32 cellular contexts compared by ENCODE assay signal in the genomic region with DNA sequence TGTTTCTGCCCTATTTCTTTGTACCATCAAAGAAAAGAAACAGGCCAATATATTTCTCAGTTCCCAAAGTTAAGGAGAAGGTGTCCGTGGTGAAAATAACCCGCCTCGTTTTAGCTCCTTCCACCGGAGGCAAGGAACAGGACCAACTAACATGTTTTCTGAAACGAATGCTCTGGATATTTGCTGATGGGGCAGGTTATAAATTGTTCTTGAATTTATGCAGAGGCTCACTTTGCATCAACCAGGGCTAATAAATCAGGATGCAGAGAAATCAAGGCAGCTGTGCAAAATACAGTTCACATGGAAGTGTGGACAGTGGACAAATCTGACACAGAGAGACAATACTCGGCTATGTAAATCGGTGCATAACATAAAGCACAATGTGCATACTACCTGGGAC.
DNase-seq lines count a peak whose midpoint lies in the region; ATAC-seq, FAIRE-seq and TF ChIP-seq lines count a peak whose summit lies in the region.
"Had no signal": no experiment of that assay in that cellular context is flagged by ENCODE, and none has a peak within 500 bp of the region (broad histone marks: within the 10 kb centered on the region; RNA-seq: fewer than 3 reads in every experiment).

No MANE protein-coding gene starts in this region.

- no peaks in the 10 kb centered on the region for H3K9me3 ChIP-seq in HepG2 (ENCODE audit: low read length)
- H3K9me3 ChIP-seq in right lobe of liver: no peaks in the 10 kb centered on the region
- H3K9me3 ChIP-seq in A549: no peaks in the 10 kb centered on the region
- H3K9me3 ChIP-seq in K562 (replicated peaks; ENCODE audit: control insufficient read depth, insufficient read depth, low read depth, low read length): no peaks in the 10 kb centered on the region
- no peaks in the 10 kb centered on the region for H3K9me3 ChIP-seq in suprapubic skin
- H3K9me3 ChIP-seq: BE2C, BLaER1, Caco-2 had no signal

- ATAC-seq in HepG2: no peak
- ATAC-seq in right lobe of liver: no peak
- no peak for ATAC-seq in A549
- ATAC-seq in K562: no peak
- ATAC-seq: CD8-positive, alpha-beta T cell had no signal

- TF ChIP-seq POLR2A in HepG2 (IDR thresholded peaks at IDR 0.05; ENCODE audit: insufficient read depth in 1 of 2, low read depth in 2 of 2, low read length in 2 of 2) (no peak), right lobe of liver (IDR thresholded peaks at IDR 0.05) (no peak), A549 (IDR thresholded peaks at IDR 0.05; ENCODE audit: low read length) (no peak), K562 (conservative IDR thresholded peaks at IDR 0.05) (no peak), suprapubic skin (IDR thresholded peaks at IDR 0.05) (no peak)

- no peaks in the 10 kb centered on the region for H3K79me2 ChIP-seq in HepG2 (ENCODE audit: insufficient read depth, low read length)
- no peaks in the 10 kb centered on the region for H3K79me2 ChIP-seq in K562 (ENCODE audit: control insufficient read depth, insufficient read depth, low read length)

- FAIRE-seq in HepG2 (lab: Jason Lieb, UNC): no peak
- FAIRE-seq in A549 (lab: Jason Lieb, UNC): no peak
- FAIRE-seq in K562 (lab: Jason Lieb, UNC): no peak
- FAIRE-seq: A204.1, D721Med had no signal

- H4K20me1 ChIP-seq in HepG2 (ENCODE audit: insufficient read depth, low read length) (no peaks in the 10 kb centered on the region), K562 (replicated peaks; ENCODE audit: control insufficient read depth, insufficient read depth, low read length) (no peaks in the 10 kb centered on the region)
- H4K20me1 ChIP-seq: BLaER1; BLaER1 treated with 17β-estradiol and CSF1 and Interleukin-3, amounts not matched to agents 10 nM and 100 nM had no signal

- CTCF ChIA-PET in HepG2 (lab: Yijun Ruan, JAX; ENCODE audit: low intra/inter-chr PET ratio, low total read pairs) (no interaction called here), A549 (lab: Yijun Ruan, JAX) (no interaction called here), K562 (lab: Yijun Ruan, JAX; ENCODE audit: low intra/inter-chr PET ratio) (no interaction called here)

- H3K27me3 ChIP-seq in HepG2 (ENCODE audit: control insufficient read depth in 1 of 2, insufficient read depth in 2 of 2, low read length in 2 of 2) (no peaks in the 10 kb centered on the region), right lobe of liver (no peaks in the 10 kb centered on the region), K562 (ENCODE audit: control insufficient read depth in 2 of 2, insufficient read depth in 2 of 2, low read length in 2 of 2) (no peaks in the 10 kb centered on the region; a peak in 1 of 5 replicates), suprapubic skin (no peaks in the 10 kb centered on the region)
- H3K27me3 ChIP-seq: BE2C; BLaER1; BLaER1 treated with 17β-estradiol and CSF1 and Interleukin-3, amounts not matched to agents 10 nM and 100 nM had no signal

- WGBS in HepG2 (ENCODE audit: low lambda C conversion rate): 27% methylated on average over 7 of the region's 7 CpGs
- 68% methylated on average over 7 of the region's 7 CpGs for WGBS in right lobe of liver (ENCODE audit: insufficient coverage, low coverage, low lambda C conversion rate, missing lambda C conversion rate)
- 27% methylated on average over 7 of the region's 7 CpGs for WGBS in A549 (ENCODE audit: missing lambda C conversion rate)
- WGBS in K562 (ENCODE audit: insufficient coverage, low coverage, missing lambda C conversion rate): 1% methylated on average over 7 of the region's 7 CpGs
- WGBS in suprapubic skin: 88% methylated on average over 7 of the region's 7 CpGs

- H3K27ac ChIP-seq in HepG2 (ENCODE audit: extremely low read length, insufficient read depth, low read length): no peak overlapping the region
- H3K27ac ChIP-seq in right lobe of liver: no peak overlapping the region
- no peak overlapping the region for H3K27ac ChIP-seq in A549
- H3K27ac ChIP-seq in K562 (ENCODE audit: extremely low read depth, low read depth, low read length): no peak overlapping the region
- H3K27ac ChIP-seq in suprapubic skin: no peak overlapping the region
- H3K27ac ChIP-seq: 22Rv1; BLaER1; BLaER1 treated with 17β-estradiol and CSF1 and Interleukin-3, amounts not matched to agents 10 nM and 100 nM; C4-2B had no signal

- TF ChIP-seq CTCF in HepG2 (CRISPR knock-in tag; IDR thresholded peaks at IDR 0.05) (no peak), right lobe of liver (IDR thresholded peaks at IDR 0.05) (no peak), A549 (IDR thresholded peaks at IDR 0.05) (no peak), K562 (IDR thresholded peaks at IDR 0.05 in 2 of 3, conservative IDR thresholded peaks at IDR 0.05 in 1 of 3; ENCODE audit: insufficient read depth in 2 of 3, low read depth in 1 of 3, low read length in 3 of 3) (no peak), suprapubic skin (IDR thresholded peaks at IDR 0.05) (no peak)

- H2AFZ ChIP-seq in HepG2 (ENCODE audit: low read length) (no peak overlapping the region), K562 (ENCODE audit: low read depth, low read length) (no peak overlapping the region)

- H3K4me3 ChIP-seq in HepG2 (replicated peaks in 1 of 3; ENCODE audit: insufficient read depth in 1 of 3, low read depth in 2 of 3, low read length in 3 of 3): no peak overlapping the region
- H3K4me3 ChIP-seq in right lobe of liver: no peak overlapping the region
- no peak overlapping the region for H3K4me3 ChIP-seq in A549
- no peak overlapping the region for H3K4me3 ChIP-seq in K562
- H3K4me3 ChIP-seq in suprapubic skin: no peak overlapping the region
- H3K4me3 ChIP-seq: BLaER1; BLaER1 treated with 17β-estradiol and CSF1 and Interleukin-3, amounts not matched to agents 10 nM and 100 nM had no signal

- DNase-seq in HepG2 (ENCODE audit: low spot score) (no peak), right lobe of liver (no peak), A549 (ENCODE audit: low read depth in 1 of 2, low spot score in 1 of 2) (no peak), K562 (ENCODE audit: extremely low read depth in 1 of 4, low spot score in 3 of 4) (no peak), cerebellar cortex (ENCODE audit: low spot score) (no peak), suprapubic skin (ENCODE audit: low spot score in 2 of 2) (no peak)
- DNase-seq: 8988T; ACHN; AML-193; BE2C; C1 segment of cervical spinal cord; Caco-2; Calu3; CD4-positive, alpha-beta memory T cell; CD4-positive, alpha-beta T cell; CD4-positive, CD25-positive, alpha-beta regulatory T cell; CD8-positive, alpha-beta memory T cell; CD8-positive, alpha-beta T cell; COR-L47; DMS 273 treated with DMSO at 0.1 percent for 48 hours; DMS153; DMS53; DMS79; DMS79 treated with DMSO at 0.1 percent for 48 hours; DND-41; EL had no signal

- intact Hi-C loops in HepG2 (cut with micrococcal nuclease; ENCODE audit: unreplicated experiment): no loop called here
- intact Hi-C loops in right lobe of liver (cut with DNase I): no loop called here
- intact Hi-C loops in K562 (cut with micrococcal nuclease): no loop called here

- BruUV-seq in HepG2 (replicated peaks; lab: Mats Ljungman, UMichigan) (no TSS peak), K562 (replicated peaks; lab: Mats Ljungman, UMichigan) (no TSS peak)

- in situ Hi-C loops in HepG2 (cut with HindIII; ENCODE audit: extremely low pct_ligation_motif_present, low pct_unique_long_range_greater_than_20kb) (no loop called here), K562 (cut with MboI) (no loop called here)

- H3K4me2 ChIP-seq in HepG2 (ENCODE audit: low read depth, low read length): no peak overlapping the region
- H3K4me2 ChIP-seq in A549: no peak overlapping the region
- H3K4me2 ChIP-seq in K562 (ENCODE audit: insufficient read depth, low read length): no peak overlapping the region
- H3K4me2 ChIP-seq: BLaER1; BLaER1 treated with 17β-estradiol and CSF1 and Interleukin-3, amounts not matched to agents 10 nM and 100 nM had no signal

- no peaks in the 10 kb centered on the region for H3K9me1 ChIP-seq in K562 (ENCODE audit: control insufficient read depth, insufficient read depth, low read length)

- POLR2A ChIA-PET in HepG2 (lab: Yijun Ruan, JAX): no interaction called here
- POLR2A ChIA-PET in A549 (lab: Yijun Ruan, JAX): no interaction called here
- POLR2A ChIA-PET in K562 (lab: Yijun Ruan, JAX): interaction anchor here (0.6 to 0.7 kb wide), 3 partner anchors 485 to 886 kb away, joined by 3 to 4 read pairs (median 3); no protein-coding TSS in a partner anchor

- no peaks in the 10 kb centered on the region for H3K4me1 ChIP-seq in HepG2 (ENCODE audit: insufficient read depth, low read length)
- H3K4me1 ChIP-seq in right lobe of liver: no peaks in the 10 kb centered on the region
- H3K4me1 ChIP-seq in A549: no peaks in the 10 kb centered on the region
- no peaks in the 10 kb centered on the region for H3K4me1 ChIP-seq in K562 (replicated peaks in 1 of 2; ENCODE audit: control insufficient read depth in 2 of 2, insufficient read depth in 2 of 2, low read length in 2 of 2)
- H3K4me1 ChIP-seq in suprapubic skin: no peaks in the 10 kb centered on the region
- H3K4me1 ChIP-seq: BE2C; BLaER1; BLaER1 treated with 17β-estradiol and CSF1 and Interleukin-3, amounts not matched to agents 10 nM and 100 nM; Caco-2 had no signal

- TF ChIP-seq RAD21 in HepG2 (CRISPR knock-in tag; IDR thresholded peaks at IDR 0.05) (no peak), A549 (conservative IDR thresholded peaks at IDR 0.05 in 1 of 2, IDR thresholded peaks at IDR 0.05 in 1 of 2) (no peak), K562 (CRISPR knock-in tag; conservative IDR thresholded peaks at IDR 0.05 in 1 of 2, IDR thresholded peaks at IDR 0.05 in 1 of 2) (no peak)

- H3K36me3 ChIP-seq in HepG2 (replicated peaks in 1 of 2; ENCODE audit: control insufficient read depth in 1 of 2, insufficient read depth in 2 of 2, low read length in 2 of 2): no peaks in the 10 kb centered on the region
- no peaks in the 10 kb centered on the region for H3K36me3 ChIP-seq in right lobe of liver
- no peaks in the 10 kb centered on the region for H3K36me3 ChIP-seq in K562 (ENCODE audit: control insufficient read depth, insufficient read depth, low read length)
- H3K36me3 ChIP-seq in suprapubic skin: no peaks in the 10 kb centered on the region
- H3K36me3 ChIP-seq: BE2C; BLaER1; BLaER1 treated with 17β-estradiol and CSF1 and Interleukin-3, amounts not matched to agents 10 nM and 100 nM had no signal

- TF ChIP-seq EP300 in HepG2 (IDR thresholded peaks at IDR 0.05; ENCODE audit: low read depth in 2 of 2, low read length in 2 of 2) (no peak), HepG2 (CRISPR knock-in tag; IDR thresholded peaks at IDR 0.05; ENCODE audit: borderline replicate concordance) (no peak), A549 (IDR thresholded peaks at IDR 0.05) (no peak), K562 (IDR thresholded peaks at IDR 0.05; ENCODE audit: low read length) (no peak), suprapubic skin (IDR thresholded peaks at IDR 0.05) (no peak)

- H3K9ac ChIP-seq in HepG2 (ENCODE audit: insufficient read depth, low read depth, low read length) (no peak overlapping the region), K562 (ENCODE audit: insufficient read depth in 1 of 2, low read depth in 2 of 2, low read length in 2 of 2) (no peak overlapping the region)
- H3K9ac ChIP-seq: BLaER1; BLaER1 treated with 17β-estradiol and CSF1 and Interleukin-3, amounts not matched to agents 10 nM and 100 nM had no signal

TF ChIP-seq in HepG2, 621 proteins besides CTCF, POLR2A, EP300 and RAD21 (continues in another document):
- TF ChIP-seq MAFF (IDR thresholded peaks at IDR 0.05; ENCODE audit: low read depth, low read length): peak; percentile 48

TF ChIP-seq in A549, 52 proteins besides CTCF, POLR2A, EP300 and RAD21 (continues in another document):
- TF ChIP-seq MAFK (IDR thresholded peaks at IDR 0.05; ENCODE audit: partially characterized antibody): peak; percentile 13

Comparison
In these comparisons a context has a peak if more than half of its experiments do, and no peak if none do; other contexts are left out.
1. Of the 241 proteins assayed by ChIP-seq in both HepG2 and K562: peak only in HepG2: MAFF and MAFK; only in K562: none; in both: none; in neither: 239.